ENCODE assay signal across 8 cellular contexts in genomic region chr15:41557673-41558399, GRCh38. TPM values are rescaled to one million over a fixed set of nuclear protein-coding genes. Genes with fewer than 3 reads are reported as not detected.
DNase-seq lines count a peak whose midpoint lies in the region; ATAC-seq and TF ChIP-seq lines count a peak whose summit lies in the region.

No MANE protein-coding gene starts in this region.

- H3K27me3 ChIP-seq in SJSA1 (replicated peaks) (no peaks in the 10 kb centered on the region), osteoblast (ENCODE audit: insufficient read depth, low read length) (no peaks in the 10 kb centered on the region)

- H2AFZ ChIP-seq in osteoblast (ENCODE audit: low read length) = peak overlapping the region; percentile 80

- H3K79me2 ChIP-seq in osteoblast (ENCODE audit: insufficient read depth, low read length) = no peaks in the 10 kb centered on the region

- in situ Hi-C loops in GM13976 (cut with MboI; ENCODE audit: low sequenced_read_pairs, unreplicated experiment) (no loop called here), KBM-7 (cut with MboI; ENCODE audit: low pct_unique_long_range_greater_than_20kb, low sequenced_read_pairs) (no loop called here)

- ATAC-seq in HG03439 (IDR thresholded peaks at IDR 0.05; ENCODE audit: unreplicated experiment) = no peak

- H3K36me3 ChIP-seq in SJSA1 (peaks cover 13% of the 10 kb centered on the region), osteoblast (ENCODE audit: insufficient read depth, low read length) (no peaks in the 10 kb centered on the region)

- TF ChIP-seq CTCF in GM13976 (IDR thresholded peaks at IDR 0.05; ENCODE audit: borderline replicate concordance, control extremely low read depth, extremely low read depth, insufficient read depth, missing control alignments) (peak; percentile 72), osteoblast (IDR thresholded peaks at IDR 0.05; ENCODE audit: extremely low read depth, low read depth, low read length) (peak; percentile 85)

- H3K4me3 ChIP-seq in SJSA1 (peak overlapping the region; percentile 83), osteoblast (ENCODE audit: insufficient read depth, low read length) (peak overlapping the region; percentile 72)

- peaks cover 3% of the 10 kb centered on the region for H4K20me1 ChIP-seq in osteoblast (ENCODE audit: insufficient read depth, low read length)

- H3K4me1 ChIP-seq in SJSA1 (replicated peaks) = peaks cover 41% of the 10 kb centered on the region
- peaks cover 20% of the 10 kb centered on the region for H3K4me1 ChIP-seq in osteoblast (ENCODE audit: insufficient read depth, low read length)

- H3K4me2 ChIP-seq in osteoblast (ENCODE audit: insufficient read depth, low read length) = peak overlapping the region; percentile 92

- H3K27ac ChIP-seq in SJSA1 (peak overlapping the region; percentile 9; the same call in 1 of the 2 replicates), osteoblast (ENCODE audit: low read depth, low read length) (no peak overlapping the region)

- DNase-seq in GM13976 (ENCODE audit: low spot score) = peak; percentile 80
- peak; percentile 82 for DNase-seq in KBM-7
- peak; percentile 80 to 89 for DNase-seq in SJSA1 (ENCODE audit: low read depth in 1 of 2, low spot score in 2 of 2)
- peak; percentile 56 for DNase-seq in activated gamma-delta T cell treated with anti-CD3 and anti-CD28 coated beads, Interleukin-2, amount 50 U/mL, for 16 hours (ENCODE audit: low read depth)
- peak; percentile 96 for DNase-seq in foreskin melanocyte
- DNase-seq in osteoblast (ENCODE audit: insufficient read length, low spot score, missing footprints) = peak; percentile 97
- DNase-seq in superior temporal gyrus (ENCODE audit: extremely low spot score) = peak; percentile 91

- no peaks in the 10 kb centered on the region for H3K9me3 ChIP-seq in SJSA1 (replicated peaks)
- no peaks in the 10 kb centered on the region for H3K9me3 ChIP-seq in osteoblast (ENCODE audit: low read depth, low read length)

RNA-seq across cellular contexts. Expression of gene TYRO3, which starts 1.2 kb away (rescaled TPM):
- total RNA-seq in SJSA1 (2014; rRNA removed; shearing (Covaris generic)) = 8.9 and 17.2 TPM in 2 replicates
- 6.2 and 6.8 TPM in 2 replicates for total RNA-seq in osteoblast

RNA-seq across cellular contexts. Expression of gene RPAP1, which starts 13.8 kb away (rescaled TPM):
- total RNA-seq in SJSA1 (2014; rRNA removed; shearing (Covaris generic)) = 17.4 and 22.4 TPM in 2 replicates
- 11.9 and 13.8 TPM in 2 replicates for total RNA-seq in osteoblast

RNA-seq across cellular contexts. Expression of gene LTK, which starts 44.2 kb away (rescaled TPM):
- total RNA-seq in SJSA1 (2014; rRNA removed; shearing (Covaris generic)) = 0.24 and 0.31 TPM in 2 replicates
- not detected in 2 replicates for total RNA-seq in osteoblast
